Comparison of ENCODE assay signal across 11 cellular contexts in genomic region chr1:61606448-61607312, GRCh38.
DNase-seq lines count a peak whose midpoint lies in the region; ATAC-seq, FAIRE-seq and TF ChIP-seq lines count a peak whose summit lies in the region.
"Had no signal": no experiment of that assay in that cellular context is flagged by ENCODE, and none has a peak within 500 bp of the region (broad histone marks: within the 10 kb centered on the region; RNA-seq: fewer than 3 reads in every experiment).

No MANE protein-coding gene starts in this region.

- CTCF ChIA-PET in K562 (lab: Yijun Ruan, JAX; ENCODE audit: low intra/inter-chr PET ratio): no interaction called here

- ATAC-seq in K562 (no peak), heart right ventricle (peak; percentile 86 to 95 (median 92)), GM19351 (IDR thresholded peaks at IDR 0.05; ENCODE audit: unreplicated experiment) (no peak)

- H3K4me3 ChIP-seq in K562 (no peak overlapping the region), heart right ventricle (no peak overlapping the region)

- no peaks in the 10 kb centered on the region for H3K36me3 ChIP-seq in K562 (ENCODE audit: control insufficient read depth, insufficient read depth, low read length)
- no peaks in the 10 kb centered on the region for H3K36me3 ChIP-seq in heart right ventricle

- H3K9me3 Mint-ChIP-seq in activated CD4-positive, alpha-beta T cell treated with anti-CD3 and anti-CD28 coated beads, Interleukin-2, amount 10 ng/mL, durations not matched to agents 24 days and 14 days: no peaks in the 10 kb centered on the region

- H3K36me3 Mint-ChIP-seq in activated CD4-positive, alpha-beta T cell treated with anti-CD3 and anti-CD28 coated beads, Interleukin-2, amount 10 ng/mL, durations not matched to agents 24 days and 14 days (ENCODE audit: low read depth): no peaks in the 10 kb centered on the region
- H3K36me3 Mint-ChIP-seq: activated naive CD8-positive, alpha-beta T cell had no signal

- WGBS in K562 (ENCODE audit: insufficient coverage, low coverage, missing lambda C conversion rate): 6% methylated on average over 15 of the region's 15 CpGs
- 56 to 66% methylated on average over 15 of the region's 15 CpGs for WGBS in heart right ventricle, 2 donors

- H3K4me1 Mint-ChIP-seq in activated CD4-positive, alpha-beta T cell treated with anti-CD3 and anti-CD28 coated beads, Interleukin-2, amount 10 ng/mL, durations not matched to agents 24 days and 14 days: no peaks in the 10 kb centered on the region

- H3K4me1 ChIP-seq in K562 (replicated peaks in 1 of 2; ENCODE audit: control insufficient read depth in 2 of 2, insufficient read depth in 2 of 2, low read length in 2 of 2) (no peaks in the 10 kb centered on the region), heart right ventricle (peaks cover 0 to 22% (median 4%) of the 10 kb centered on the region in 9 donors)

- no peak overlapping the region for H3K27ac Mint-ChIP-seq in activated CD4-positive, alpha-beta T cell treated with anti-CD3 and anti-CD28 coated beads, Interleukin-2, amount 10 ng/mL, durations not matched to agents 24 days and 14 days
- H3K27ac Mint-ChIP-seq: activated naive CD8-positive, alpha-beta T cell had no signal

- no TSS peak for BruUV-seq in K562 (replicated peaks; lab: Mats Ljungman, UMichigan)

- no peak overlapping the region for H3K4me2 ChIP-seq in K562 (ENCODE audit: insufficient read depth, low read length)

- no peak for TF ChIP-seq POLR2A in K562 (conservative IDR thresholded peaks at IDR 0.05)

- peak overlapping the region; percentile 48 for H2AFZ ChIP-seq in K562 (ENCODE audit: low read depth, low read length)

- intact Hi-C loops in K562 (cut with micrococcal nuclease) (no loop called here), heart right ventricle (cut with DNase I) (loop anchor here in 1 of 10 donors (1.0 kb wide), 1 partner anchor 32 kb away; no protein-coding TSS in a partner anchor)
- intact Hi-C loops in activated CD4-positive, alpha-beta T cell treated with anti-CD3 and anti-CD28 coated beads, Interleukin-2, amount 10 ng/mL, durations not matched to agents 24 days and 14 days (cut with micrococcal nuclease): no loop called here

- no peak for TF ChIP-seq CTCF in K562 (IDR thresholded peaks at IDR 0.05 in 2 of 3, conservative IDR thresholded peaks at IDR 0.05 in 1 of 3; ENCODE audit: insufficient read depth in 2 of 3, low read depth in 1 of 3, low read length in 3 of 3)
- TF ChIP-seq CTCF in heart right ventricle (IDR thresholded peaks at IDR 0.05): no peak

- H3K27me3 ChIP-seq in K562 (ENCODE audit: control insufficient read depth in 2 of 2, insufficient read depth in 2 of 2, low read length in 2 of 2) (peaks cover 9 to 14% of the 10 kb centered on the region in 2 experiments; a peak in 2 of 5 replicates), heart right ventricle (no peaks in the 10 kb centered on the region)

- TF ChIP-seq RAD21 in K562 (CRISPR knock-in tag; conservative IDR thresholded peaks at IDR 0.05 in 1 of 2, IDR thresholded peaks at IDR 0.05 in 1 of 2): no peak

- TF ChIP-seq EP300 in K562 (IDR thresholded peaks at IDR 0.05; ENCODE audit: low read length): no peak

- peak; percentile 62 for DNase-seq in AG20443 (ENCODE audit: low spot score)
- no peak for DNase-seq in K562 (ENCODE audit: extremely low read depth in 1 of 4, low spot score in 3 of 4)
- DNase-seq in heart right ventricle: peak; percentile 66 to 68
- DNase-seq in pulmonary artery endothelial cell (ENCODE audit: low read depth, low spot score): peak; percentile 53
- no peak for DNase-seq in activated CD4-positive, alpha-beta T cell treated with anti-CD3 and anti-CD28 coated beads, Interleukin-2, amount 10 ng/mL, durations not matched to agents 24 days and 14 days
- DNase-seq in dedifferentiated amniotic fluid mesenchymal stem cell (ENCODE audit: extremely low spot score): no peak
- no peak for DNase-seq in HUDEP-2 (lab: John Stamatoyannopoulos, UW; ENCODE audit: unreplicated experiment in 76 of 76)
- DNase-seq: activated CD4-positive, alpha-beta T cell treated with anti-CD3 and anti-CD28 coated beads, Interleukin-2, amount 50 U/mL, for 1 hour; AML-193 had no signal

- no peaks in the 10 kb centered on the region for H3K9me1 ChIP-seq in K562 (ENCODE audit: control insufficient read depth, insufficient read depth, low read length)

- POLR2A ChIA-PET in K562 (lab: Yijun Ruan, JAX): no interaction called here

- no peak overlapping the region for H3K9ac ChIP-seq in K562 (ENCODE audit: insufficient read depth in 1 of 2, low read depth in 2 of 2, low read length in 2 of 2)

- H3K27me3 Mint-ChIP-seq in activated CD4-positive, alpha-beta T cell treated with anti-CD3 and anti-CD28 coated beads, Interleukin-2, amount 10 ng/mL, durations not matched to agents 24 days and 14 days: peaks cover 6% of the 10 kb centered on the region
- H3K27me3 Mint-ChIP-seq: activated naive CD8-positive, alpha-beta T cell had no signal

- H3K9me3 ChIP-seq in K562 (replicated peaks; ENCODE audit: control insufficient read depth, insufficient read depth, low read depth, low read length): no peaks in the 10 kb centered on the region
- no peaks in the 10 kb centered on the region for H3K9me3 ChIP-seq in heart right ventricle

- no peak overlapping the region for H3K4me3 Mint-ChIP-seq in activated CD4-positive, alpha-beta T cell treated with anti-CD3 and anti-CD28 coated beads, Interleukin-2, amount 10 ng/mL, durations not matched to agents 24 days and 14 days
- H3K4me3 Mint-ChIP-seq: activated naive CD8-positive, alpha-beta T cell had no signal

- no peaks in the 10 kb centered on the region for H4K20me1 ChIP-seq in K562 (replicated peaks; ENCODE audit: control insufficient read depth, insufficient read depth, low read length)

- in situ Hi-C loops in K562 (cut with MboI): no loop called here

- no peaks in the 10 kb centered on the region for H3K79me2 ChIP-seq in K562 (ENCODE audit: control insufficient read depth, insufficient read depth, low read length)

- peak; percentile 51 for FAIRE-seq in K562 (lab: Jason Lieb, UNC)

- H3K27ac ChIP-seq in K562 (ENCODE audit: extremely low read depth, low read depth, low read length): no peak overlapping the region
- H3K27ac ChIP-seq in heart right ventricle: peak overlapping the region in 9 of 10 donors; percentile 33 to 87 (median 78)

TF ChIP-seq in K562, 482 proteins besides CTCF, POLR2A, EP300 and RAD21:
- TF ChIP-seq NR1H2 (CRISPR knock-in tag; IDR thresholded peaks at IDR 0.05) (no peak), IRF2 (CRISPR knock-in tag; IDR thresholded peaks at IDR 0.05) (no peak), HDAC8 (tag; IDR thresholded peaks at IDR 0.05) (no peak), GTF3C2 (IDR thresholded peaks at IDR 0.05; ENCODE audit: borderline replicate concordance, extremely low read depth, insufficient read length) (no peak), SRSF1 (IDR thresholded peaks at IDR 0.05; ENCODE audit: low read depth, low read length) (no peak), ZNF165 (CRISPR knock-in tag; IDR thresholded peaks at IDR 0.05; ENCODE audit: borderline replicate concordance) (no peak), SLC30A9 (CRISPR knock-in tag; IDR thresholded peaks at IDR 0.05) (no peak), ZNF354B (CRISPR knock-in tag; IDR thresholded peaks at IDR 0.05) (no peak), CREB5 (CRISPR knock-in tag; IDR thresholded peaks at IDR 0.05) (no peak)

Comparison
In these comparisons a context has a peak if more than half of its experiments do, and no peak if none do; other contexts are left out.
1. DNase-seq: peak in AG20443 (single experiment), heart right ventricle (2 of 2) and pulmonary artery endothelial cell (single experiment); none in K562 (0 of 4), activated CD4-positive, alpha-beta T cell treated with anti-CD3 and anti-CD28 coated beads, Interleukin-2, amount 10 ng/mL, durations not matched to agents 24 days and 14 days (single experiment), dedifferentiated amniotic fluid mesenchymal stem cell (single experiment) and HUDEP-2 (0 of 76).
2. ATAC-seq: peak in heart right ventricle (8 of 8); none in K562 (single experiment) and GM19351 (single experiment).